8 cellular contexts compared by ENCODE assay signal in the genomic region with DNA sequence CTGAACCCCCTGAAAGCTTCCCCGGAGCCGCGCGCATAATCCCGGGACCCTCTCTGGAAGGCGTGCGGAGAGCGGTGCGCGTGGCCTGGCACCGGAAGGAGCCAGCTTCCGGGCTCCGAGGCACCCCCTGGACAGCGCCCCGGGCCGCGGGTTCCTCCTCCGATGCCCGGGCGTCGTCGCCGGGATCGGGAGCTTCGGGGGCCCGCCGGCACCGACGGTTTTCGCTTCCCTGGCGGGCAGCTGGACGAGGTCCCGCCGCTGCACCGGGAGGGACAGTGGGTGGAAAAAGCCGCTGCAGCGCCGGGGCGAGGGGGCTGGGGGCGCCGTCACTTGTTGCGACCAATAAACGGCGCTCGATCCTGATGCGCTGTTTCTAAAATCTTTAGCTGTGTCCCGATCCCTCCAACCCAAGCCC. TPM values are rescaled to one million over a fixed set of nuclear protein-coding genes. Genes with fewer than 3 reads are reported as not detected.
DNase-seq lines count a peak whose midpoint lies in the region; ATAC-seq and TF ChIP-seq lines count a peak whose summit lies in the region.

No MANE protein-coding gene starts in this region.

- DNase-seq in AG10803 (ENCODE audit: low read depth) (no peak), GM19238 (ENCODE audit: insufficient read length, low spot score) (peak; percentile 38), glomerular visceral epithelial cell (ENCODE audit: extremely low spot score) (peak; percentile 24), prostate gland (ENCODE audit: low spot score) (no peak)
- DNase-seq in activated CD4-positive, alpha-beta memory T cell treated with anti-CD3 and anti-CD28 coated beads for 36 hours, result peak; percentile 10

- no peak for ATAC-seq in GM21367 (IDR thresholded peaks at IDR 0.05; ENCODE audit: unreplicated experiment)
- ATAC-seq in HG03159 (IDR thresholded peaks at IDR 0.05; ENCODE audit: unreplicated experiment), result no peak
- ATAC-seq in HG02981 (IDR thresholded peaks at IDR 0.05; ENCODE audit: unreplicated experiment), result no peak

- intact Hi-C loops in activated CD4-positive, alpha-beta memory T cell treated with anti-CD3 and anti-CD28 coated beads for 36 hours (cut with micrococcal nuclease), result loop anchor here (2.0 to 10.0 kb wide), 3 partner anchors 99 to 317 kb away; a partner anchor contains a TSS
- intact Hi-C loops in prostate gland (cut with DNase I), result no loop called here

- no peak for TF ChIP-seq CTCF in AG10803 (conservative IDR thresholded peaks at IDR 0.05; ENCODE audit: low read length)
- TF ChIP-seq CTCF in prostate gland (IDR thresholded peaks at IDR 0.05), result no peak

- H3K4me1 ChIP-seq in prostate gland (replicated peaks), result peaks cover 11% of the 10 kb centered on the region

- no peak for TF ChIP-seq POLR2A in prostate gland (IDR thresholded peaks at IDR 0.05)

- WGBS in prostate gland, result 2% methylated on average over 32 of the region's 47 CpGs

- peaks cover 46% of the 10 kb centered on the region for H3K27me3 Mint-ChIP-seq in activated CD4-positive, alpha-beta memory T cell treated with anti-CD3 and anti-CD28 coated beads for 36 hours

- no peak overlapping the region for H3K27ac Mint-ChIP-seq in activated CD4-positive, alpha-beta memory T cell treated with anti-CD3 and anti-CD28 coated beads for 36 hours

- H3K27me3 ChIP-seq in prostate gland (replicated peaks; ENCODE audit: insufficient read depth), result peaks cover 16% of the 10 kb centered on the region

- no peak overlapping the region for H3K27ac ChIP-seq in prostate gland

- peaks cover 23% of the 10 kb centered on the region for H3K4me1 Mint-ChIP-seq in activated CD4-positive, alpha-beta memory T cell treated with anti-CD3 and anti-CD28 coated beads for 36 hours (ENCODE audit: low read depth)

- H3K36me3 ChIP-seq in prostate gland, result no peaks in the 10 kb centered on the region

- H3K4me3 ChIP-seq in AG10803 (ENCODE audit: low read length), result peak overlapping the region; percentile 50
- peak overlapping the region; percentile 27 to 35 for H3K4me3 ChIP-seq in prostate gland

- H3K4me3 Mint-ChIP-seq in activated CD4-positive, alpha-beta memory T cell treated with anti-CD3 and anti-CD28 coated beads for 36 hours, result peak overlapping the region; percentile 64

- H3K9me3 Mint-ChIP-seq in activated CD4-positive, alpha-beta memory T cell treated with anti-CD3 and anti-CD28 coated beads for 36 hours, result no peaks in the 10 kb centered on the region

- CTCF ChIA-PET in activated CD4-positive, alpha-beta memory T cell treated with anti-CD3 and anti-CD28 coated beads for 36 hours (lab: Charles Lee), result interaction anchor here (1.0 kb wide), 1 partner anchor 9 kb away, joined by 3 read pairs; no protein-coding TSS in a partner anchor

- H3K36me3 Mint-ChIP-seq in activated CD4-positive, alpha-beta memory T cell treated with anti-CD3 and anti-CD28 coated beads for 36 hours, result peaks cover 2% of the 10 kb centered on the region

- POLR2A ChIA-PET in activated CD4-positive, alpha-beta memory T cell treated with anti-CD3 and anti-CD28 coated beads for 36 hours (lab: Charles Lee), result interaction anchor here (0.8 kb wide), 1 partner anchor 328 kb away, joined by 3 read pairs; no protein-coding TSS in a partner anchor

- H3K9me3 ChIP-seq in prostate gland, result no peaks in the 10 kb centered on the region

RNA-seq across cellular contexts. Expression of a gene that starts 0.6 kb away (rescaled TPM):
- not detected for total RNA-seq in activated CD4-positive, alpha-beta memory T cell treated with anti-CD3 and anti-CD28 coated beads for 36 hours
- under 1 TPM in 1 of 2 donors, not detected in 1; 0.23 TPM for total RNA-seq in prostate gland

Comparison
In these comparisons a context has a peak if more than half of its experiments do, and no peak if none do; other contexts are left out.
1. DNase-seq: peak in GM19238 (single experiment), activated CD4-positive, alpha-beta memory T cell treated with anti-CD3 and anti-CD28 coated beads for 36 hours (single experiment) and glomerular visceral epithelial cell (single experiment); none in AG10803 (single experiment) and prostate gland (single experiment).